ENCODE assay signal across 1 cellular context in genomic region chr2:49154891-49155290, GRCh38.
TF ChIP-seq lines count a peak whose summit lies in the region.

No MANE protein-coding gene starts in this region.

TF ChIP-seq in GM23338, 12 proteins besides CTCF, POLR2A, EP300 and RAD21:
- TF ChIP-seq ZNF331 (CRISPR knock-in tag; IDR thresholded peaks at IDR 0.05; ENCODE audit: low read depth) (no peak), ZNF114 (CRISPR knock-in tag; IDR thresholded peaks at IDR 0.05) (no peak), JUNB (IDR thresholded peaks at IDR 0.05; ENCODE audit: unreplicated experiment) (no peak), REST (IDR thresholded peaks at IDR 0.05; ENCODE audit: unreplicated experiment) (no peak), EZH2phosphoT487 (IDR thresholded peaks at IDR 0.05; ENCODE audit: unreplicated experiment) (no peak), ZNF462 (CRISPR knock-in tag; IDR thresholded peaks at IDR 0.05) (no peak), CREB1 (CRISPR knock-in tag; IDR thresholded peaks at IDR 0.05; ENCODE audit: low read depth) (no peak), NANOG (IDR thresholded peaks at IDR 0.05; ENCODE audit: borderline replicate concordance) (no peak), EZH2 (IDR thresholded peaks at IDR 0.05; ENCODE audit: low read depth, unreplicated experiment) (no peak), POLR2AphosphoS5 (IDR thresholded peaks at IDR 0.05; ENCODE audit: low read depth) (no peak), STAT1 (IDR thresholded peaks at IDR 0.05; ENCODE audit: unreplicated experiment) (no peak), ETS1 (IDR thresholded peaks at IDR 0.05) (no peak)
